20 cellular contexts compared by ENCODE assay signal in the genomic region with DNA sequence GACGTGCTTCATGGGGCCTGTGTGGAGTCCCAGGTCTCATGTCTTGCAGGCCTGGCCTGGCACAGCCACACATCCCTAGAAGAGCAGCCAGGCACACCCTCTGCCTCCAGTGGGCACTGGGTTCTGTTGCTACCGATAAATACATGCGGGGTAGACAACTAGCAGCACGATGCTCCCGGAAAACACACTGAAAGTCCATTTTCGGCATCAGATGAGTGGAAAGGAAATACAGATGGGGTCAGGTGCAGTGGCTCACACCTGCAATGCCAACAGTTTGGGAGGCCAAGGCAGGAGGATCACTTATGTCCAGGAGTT.
DNase-seq lines count a peak whose midpoint lies in the region; ATAC-seq, FAIRE-seq and TF ChIP-seq lines count a peak whose summit lies in the region.
"Had no signal": no experiment of that assay in that cellular context is flagged by ENCODE, and none has a peak within 500 bp of the region (broad histone marks: within the 10 kb centered on the region; RNA-seq: fewer than 3 reads in every experiment).

No MANE protein-coding gene starts in this region.

- no peaks in the 10 kb centered on the region for H3K9me3 Mint-ChIP-seq in progenitor cell of endocrine pancreas (ENCODE audit: low read depth)

- H2AFZ ChIP-seq in endothelial cell of umbilical vein (ENCODE audit: low read depth, low read length): no peak overlapping the region

- no peaks in the 10 kb centered on the region for H3K27me3 Mint-ChIP-seq in progenitor cell of endocrine pancreas

- dilution Hi-C loops in endothelial cell of umbilical vein (cut with MboI; ENCODE audit: extremely low pct_ligation_motif_present, low sequenced_read_pairs): no loop called here

- H3K27me3 ChIP-seq in NT2/D1 (ENCODE audit: insufficient read depth, insufficient read length): no peaks in the 10 kb centered on the region
- H3K27me3 ChIP-seq in brain microvascular endothelial cell (replicated peaks): no peaks in the 10 kb centered on the region
- H3K27me3 ChIP-seq in endothelial cell of umbilical vein (ENCODE audit: control insufficient read depth in 2 of 2, insufficient read depth in 2 of 2, low read length in 2 of 2): no peaks in the 10 kb centered on the region
- H3K27me3 ChIP-seq: BE2C had no signal

- DNase-seq in NT2/D1 (ENCODE audit: low read depth, low spot score) (no peak), brain microvascular endothelial cell (no peak), endothelial cell of umbilical vein (ENCODE audit: low read depth, low spot score) (no peak), progenitor cell of endocrine pancreas (ENCODE audit: low spot score, unreplicated experiment) (no peak), urothelium cell line (ENCODE audit: low spot score) (no peak), HCEC 1CT (no peak)
- DNase-seq: BE2C; EL; GF-D8; GOT3; NCI-H1694 treated with DMSO at 0.1 percent for 48 hours; NCI-H2081 treated with DMSO at 0.1 percent for 48 hours; NCI-H510A treated with DMSO at 0.1 percent for 48 hours; NCI-H774; NK-92 treated with Interleukin-12 subunit alpha and Interleukin-12 subunit beta, amount 100 ng/mL, for 24 hours; SIG-M5; SK-N-SH had no signal

- no peaks in the 10 kb centered on the region for H4K20me1 ChIP-seq in endothelial cell of umbilical vein (replicated peaks; ENCODE audit: control insufficient read depth, extremely low read depth, insufficient read depth, low read length)

- TF ChIP-seq CTCF in brain microvascular endothelial cell (IDR thresholded peaks at IDR 0.05; ENCODE audit: low read depth, low read length, missing control alignments): no peak
- TF ChIP-seq CTCF in endothelial cell of umbilical vein (IDR thresholded peaks at IDR 0.05; ENCODE audit: extremely low read depth in 1 of 2, insufficient read depth in 1 of 2, low read depth in 1 of 2, low read length in 2 of 2): no peak
- TF ChIP-seq CTCF in progenitor cell of endocrine pancreas (IDR thresholded peaks at IDR 0.05; ENCODE audit: unreplicated experiment): no peak

- CTCF ChIA-PET in endothelial cell of umbilical vein (lab: Charles Lee): interaction anchor here (1.2 to 4.6 kb wide), 3 partner anchors 9 to 35 kb away, joined by 5 to 49 read pairs (median 7); no protein-coding TSS in a partner anchor

- H3K9me3 ChIP-seq in NT2/D1 (ENCODE audit: insufficient read depth, low read length) (no peaks in the 10 kb centered on the region), endothelial cell of umbilical vein (replicated peaks; ENCODE audit: control insufficient read depth, insufficient read depth, low read length) (no peaks in the 10 kb centered on the region)
- H3K9me3 ChIP-seq: A549, BE2C, SK-N-SH had no signal

- H3K9me1 ChIP-seq in endothelial cell of umbilical vein (replicated peaks; ENCODE audit: control insufficient read depth, extremely low read depth, insufficient read depth, low read length): no peaks in the 10 kb centered on the region

- peak overlapping the region; percentile 3 for H3K9ac ChIP-seq in NT2/D1 (ENCODE audit: insufficient read length, low read depth)
- H3K9ac ChIP-seq in endothelial cell of umbilical vein (replicated peaks; ENCODE audit: extremely low read depth, insufficient read depth, low read length): no peak overlapping the region
- H3K9ac ChIP-seq: SK-N-SH had no signal

- no peak overlapping the region for H3K4me3 Mint-ChIP-seq in progenitor cell of endocrine pancreas (ENCODE audit: low read depth)

- H3K4me1 ChIP-seq in NT2/D1 (ENCODE audit: insufficient read depth, insufficient read length) (peaks cover 15% of the 10 kb centered on the region), endothelial cell of umbilical vein (ENCODE audit: control insufficient read depth, extremely low read depth, insufficient read depth, low read length) (no peaks in the 10 kb centered on the region)
- H3K4me1 ChIP-seq: A549, BE2C had no signal

- H3K79me2 ChIP-seq in endothelial cell of umbilical vein (ENCODE audit: control insufficient read depth, insufficient read depth, low read length): no peaks in the 10 kb centered on the region

- H3K4me2 ChIP-seq in endothelial cell of umbilical vein (ENCODE audit: insufficient read depth, low read length): no peak overlapping the region
- H3K4me2 ChIP-seq: SK-N-SH had no signal

- no peak for TF ChIP-seq POLR2A in endothelial cell of umbilical vein (IDR thresholded peaks at IDR 0.05; ENCODE audit: low read depth, low read length)

- intact Hi-C loops in endothelial cell of umbilical vein (cut with micrococcal nuclease): loop anchor here (5.0 kb wide), 2 partner anchors 127 to 222 kb away; no protein-coding TSS in a partner anchor

- POLR2A ChIA-PET in endothelial cell of umbilical vein (lab: Charles Lee): no interaction called here

- H3K4me3 ChIP-seq in NT2/D1 (ENCODE audit: insufficient read length, low read depth) (no peak overlapping the region), brain microvascular endothelial cell (ENCODE audit: low read depth, low read length) (no peak overlapping the region), endothelial cell of umbilical vein (replicated peaks in 1 of 3; ENCODE audit: insufficient read depth in 1 of 3, low read depth in 1 of 3, low read length in 3 of 3) (no peak overlapping the region)
- H3K4me3 ChIP-seq: A549 had no signal

- FAIRE-seq in endothelial cell of umbilical vein (lab: Jason Lieb, UNC) (peak; percentile 26), urothelium cell line (lab: Jason Lieb, UNC) (no peak)
- FAIRE-seq: A549, GM19239 had no signal

- no peaks in the 10 kb centered on the region for H3K4me1 Mint-ChIP-seq in progenitor cell of endocrine pancreas (ENCODE audit: low read depth)

- H3K27ac ChIP-seq in brain microvascular endothelial cell (peak overlapping the region; percentile 20), endothelial cell of umbilical vein (ENCODE audit: insufficient read depth, low read depth, low read length) (no peak overlapping the region)
- H3K27ac ChIP-seq: A549 had no signal

- peak overlapping the region; percentile 37 for H3K27ac Mint-ChIP-seq in progenitor cell of endocrine pancreas

- no peak for ATAC-seq in HG02840 (IDR thresholded peaks at IDR 0.05; ENCODE audit: low FRiP score, unreplicated experiment)

- H3K36me3 Mint-ChIP-seq in progenitor cell of endocrine pancreas (ENCODE audit: insufficient read depth): peaks cover 7% of the 10 kb centered on the region

- in situ Hi-C loops in brain microvascular endothelial cell (cut with HindIII; ENCODE audit: low pct_ligation_motif_present, low sequenced_read_pairs): no loop called here

- no TSS peak for BruUV-seq in endothelial cell of umbilical vein (replicated peaks; lab: Mats Ljungman, UMichigan)

- H3K36me3 ChIP-seq in NT2/D1 (ENCODE audit: insufficient read depth, insufficient read length, low read length) (peaks cover 4% of the 10 kb centered on the region), brain microvascular endothelial cell (replicated peaks) (no peaks in the 10 kb centered on the region), endothelial cell of umbilical vein (ENCODE audit: control insufficient read depth in 2 of 2, extremely low read depth in 1 of 2, insufficient read depth in 2 of 2, low read length in 2 of 2) (no peaks in the 10 kb centered on the region)

TF ChIP-seq in endothelial cell of umbilical vein, 7 proteins besides CTCF, POLR2A, EP300 and RAD21:
- no peak for TF ChIP-seq EZH2 (IDR thresholded peaks at IDR 0.05; ENCODE audit: borderline replicate concordance, low read depth, low read length, severe bottlenecking)
- TF ChIP-seq POLR2AphosphoS5 (IDR thresholded peaks at IDR 0.05; ENCODE audit: insufficient read depth, low read depth, low read length): no peak
- no peak for TF ChIP-seq FOS (IDR thresholded peaks at IDR 0.05; ENCODE audit: borderline replicate concordance, insufficient read depth, low read length)
- TF ChIP-seq, protein P1, sequence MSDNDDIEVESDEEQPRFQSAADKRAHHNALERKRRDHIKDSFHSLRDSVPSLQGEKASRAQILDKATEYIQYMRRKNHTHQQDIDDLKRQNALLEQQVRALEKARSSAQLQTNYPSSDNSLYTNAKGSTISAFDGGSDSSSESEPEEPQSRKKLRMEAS (IDR thresholded peaks at IDR 0.05; ENCODE audit: insufficient read depth, insufficient read length): no peak
- no peak for TF ChIP-seq JUN (IDR thresholded peaks at IDR 0.05; ENCODE audit: borderline replicate concordance, insufficient read depth, insufficient read length, low read depth)
- no peak for TF ChIP-seq GATA2 (IDR thresholded peaks at IDR 0.05; ENCODE audit: insufficient read depth, insufficient read length, low read depth, low read length)
- TF ChIP-seq MYC (IDR thresholded peaks at IDR 0.05; ENCODE audit: low read depth, low read length): no peak
